ENCODE assay signal across 8 cellular contexts in genomic region chr3:3170998-3171397, GRCh38. TPM values are rescaled to one million over a fixed set of nuclear protein-coding genes. Genes with fewer than 3 reads are reported as not detected.
A peak's percentile ranks its signal among the peaks of the same experiment; 100 is the strongest.
DNase-seq lines count a peak whose midpoint lies in the region; ATAC-seq and TF ChIP-seq lines count a peak whose summit lies in the region.

No MANE protein-coding gene starts in this region.

- TF ChIP-seq CTCF in AG09309 (IDR thresholded peaks at IDR 0.05; ENCODE audit: control insufficient read depth, insufficient read depth, low read depth, low read length, missing control alignments) (peak; percentile 31), GM12865 (IDR thresholded peaks at IDR 0.05; ENCODE audit: insufficient read depth, low read depth, low read length, missing control alignments) (peak; percentile 20), NB4 (IDR thresholded peaks at IDR 0.05; ENCODE audit: low read depth, low read length) (no peak), brain microvascular endothelial cell (IDR thresholded peaks at IDR 0.05; ENCODE audit: low read depth, low read length, missing control alignments) (peak; percentile 25), gastrocnemius medialis (IDR thresholded peaks at IDR 0.05 in 4 of 5, conservative IDR thresholded peaks at IDR 0.05 in 1 of 5) (peak in 1 of 5 experiments; percentile 24)

- H3K9me3 ChIP-seq in gastrocnemius medialis: no peaks in the 10 kb centered on the region

- no peaks in the 10 kb centered on the region for H3K27me3 ChIP-seq in brain microvascular endothelial cell (replicated peaks)
- no peaks in the 10 kb centered on the region for H3K27me3 ChIP-seq in mesendoderm (ENCODE audit: insufficient read depth, low read length, poor library complexity)
- H3K27me3 ChIP-seq in gastrocnemius medialis: no peaks in the 10 kb centered on the region

- DNase-seq in AG09309 (ENCODE audit: low read depth) (no peak), GM12865 (ENCODE audit: low read depth) (peak; percentile 42), NB4 (ENCODE audit: low read depth) (peak; percentile 35), brain microvascular endothelial cell (no peak), mesendoderm (peak; percentile 40), gastrocnemius medialis (no peak)

- no peak overlapping the region for H2BK120ac ChIP-seq in mesendoderm (ENCODE audit: low read depth, low read length)

- no peak overlapping the region for H4K5ac ChIP-seq in mesendoderm (ENCODE audit: low read length)

- H4K8ac ChIP-seq in mesendoderm (ENCODE audit: low read depth, low read length): no peak overlapping the region

- no peak overlapping the region for H3K18ac ChIP-seq in mesendoderm (ENCODE audit: low read length)

- no peak overlapping the region for H3K4ac ChIP-seq in mesendoderm (ENCODE audit: low read depth, low read length)

- no peaks in the 10 kb centered on the region for H3K79me1 ChIP-seq in mesendoderm (ENCODE audit: low read length)

- H3K27ac ChIP-seq in brain microvascular endothelial cell: no peak overlapping the region
- no peak overlapping the region for H3K27ac ChIP-seq in mesendoderm (ENCODE audit: low read depth, low read length)
- H3K27ac ChIP-seq in gastrocnemius medialis: peak overlapping the region in 1 of 4 donors; percentile 12

- in situ Hi-C loops in brain microvascular endothelial cell (cut with HindIII; ENCODE audit: low pct_ligation_motif_present, low sequenced_read_pairs): no loop called here
- in situ Hi-C loops in gastrocnemius medialis (cut with MboI; ENCODE audit: low sequenced_read_pairs in 4 of 4): no loop called here

- no peak overlapping the region for H2BK15ac ChIP-seq in mesendoderm (replicated peaks; ENCODE audit: low read depth)

- TF ChIP-seq POLR2A in NB4 (IDR thresholded peaks at IDR 0.05; ENCODE audit: extremely low read depth, insufficient read length): no peak
- TF ChIP-seq POLR2A in gastrocnemius medialis (IDR thresholded peaks at IDR 0.05): no peak

- H3K4me3 ChIP-seq in AG09309 (ENCODE audit: control insufficient read depth, low read depth, low read length) (no peak overlapping the region), GM12865 (ENCODE audit: low read depth, low read length) (no peak overlapping the region), NB4 (ENCODE audit: low read depth, low read length) (no peak overlapping the region), brain microvascular endothelial cell (ENCODE audit: low read depth, low read length) (no peak overlapping the region), mesendoderm (ENCODE audit: low read length) (no peak overlapping the region), gastrocnemius medialis (no peak overlapping the region)

- H2AK5ac ChIP-seq in mesendoderm (ENCODE audit: low read length): no peak overlapping the region

- no peak overlapping the region for H3K23ac ChIP-seq in mesendoderm (ENCODE audit: low read length)

- ATAC-seq in HG03432 (IDR thresholded peaks at IDR 0.05; ENCODE audit: unreplicated experiment) (no peak), GM21717 (IDR thresholded peaks at IDR 0.05; ENCODE audit: unreplicated experiment) (no peak), gastrocnemius medialis (no peak)

- H3K4me1 ChIP-seq in mesendoderm (ENCODE audit: control insufficient read depth, low read depth, low read length) (no peaks in the 10 kb centered on the region), gastrocnemius medialis (peaks cover 0 to 10% of the 10 kb centered on the region in 2 donors)

- no peak overlapping the region for H2BK5ac ChIP-seq in mesendoderm (ENCODE audit: low read length)

- H3K56ac ChIP-seq in mesendoderm (ENCODE audit: low read length): no peak overlapping the region

- H3K9ac ChIP-seq in mesendoderm (ENCODE audit: low read length): no peak overlapping the region

- intact Hi-C loops in gastrocnemius medialis (cut with DNase I; ENCODE audit: low total_unique reads): no loop called here

- no CpG with 5 or more reads among the region's 5 CpGs for WGBS in mesendoderm (ENCODE audit: extremely low coverage, insufficient coverage, low lambda C conversion rate)

- no peaks in the 10 kb centered on the region for H3K79me2 ChIP-seq in mesendoderm (ENCODE audit: control insufficient read depth, insufficient read depth, low read length)

- H3K36me3 ChIP-seq in brain microvascular endothelial cell (replicated peaks): peaks cover 32% of the 10 kb centered on the region
- H3K36me3 ChIP-seq in mesendoderm (ENCODE audit: control insufficient read depth, insufficient read depth, low read length): peaks cover 3% of the 10 kb centered on the region
- peaks cover 0 to 63% of the 10 kb centered on the region in 2 donors for H3K36me3 ChIP-seq in gastrocnemius medialis

- no peak overlapping the region for H3K4me2 ChIP-seq in mesendoderm (ENCODE audit: low read length)

RNA-seq across cellular contexts. Expression of gene CRBN, which starts 8.5 kb away (rescaled TPM):
- 21.0 TPM for polyA plus RNA-seq in mesendoderm (2013, experiment 1 of 2)
- 22.0 TPM for polyA plus RNA-seq in mesendoderm (2013, experiment 2 of 2)
- total RNA-seq in gastrocnemius medialis: 100 to 1,000 TPM in 1 of 4 donors, 10 to 100 TPM in 3; 49.2 to 101 (median 84.9) TPM

RNA-seq across cellular contexts. Expression of gene TRNT1, which starts 44.3 kb away (rescaled TPM):
- polyA plus RNA-seq in mesendoderm (2013, experiment 1 of 2): 25.3 TPM
- polyA plus RNA-seq in mesendoderm (2013, experiment 2 of 2): 22.9 TPM
- total RNA-seq in gastrocnemius medialis: 1 to 10 TPM; 2.7 to 9.6 (median 7.3) TPM

Comparison
In these comparisons a context has a peak if more than half of its experiments do, and no peak if none do; other contexts are left out.
1. DNase-seq: peak in GM12865 (single experiment), NB4 (single experiment) and mesendoderm (single experiment); none in AG09309 (single experiment), brain microvascular endothelial cell (single experiment) and gastrocnemius medialis (0 of 2).